27 cellular contexts compared by ENCODE assay signal in the genomic region with DNA sequence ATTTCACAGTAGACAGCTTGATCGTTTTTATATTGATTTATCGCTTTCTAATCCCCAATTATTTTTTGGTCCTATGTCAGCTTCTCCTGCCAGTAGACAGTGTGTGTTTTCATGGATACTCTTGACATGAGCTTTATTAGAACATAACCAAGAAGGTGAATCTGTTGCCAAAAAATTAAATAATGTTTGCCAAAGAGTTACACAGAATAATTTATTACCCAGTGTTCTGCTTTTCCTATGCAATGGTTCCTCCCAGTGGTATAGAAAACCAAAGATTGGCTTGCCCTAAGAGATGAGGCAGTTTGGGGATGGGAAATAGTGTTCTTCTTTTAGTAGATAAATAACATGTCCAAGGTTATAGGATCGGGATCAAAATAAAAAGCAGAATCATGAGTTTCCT.
"Had no signal": no experiment of that assay in that cellular context is flagged by ENCODE, and none has a peak within 500 bp of the region (broad histone marks: within the 10 kb centered on the region; RNA-seq: fewer than 3 reads in every experiment).

No MANE protein-coding gene starts in this region.

- H3K27ac Mint-ChIP-seq: activated CD4-positive, alpha-beta T cell treated with anti-CD3 and anti-CD28 coated beads, Interleukin-2, amount 10 ng/mL, durations not matched to agents 24 days and 14 days; activated CD8-positive, alpha-beta T cell treated with anti-CD3 and anti-CD28 coated beads for 36 hours; activated naive CD4-positive, alpha-beta T cell treated with anti-CD3 and anti-CD28 coated beads, Interleukin-2, amount 50 U/mL, for 24 hours; activated naive CD8-positive, alpha-beta T cell treated with anti-CD3 and anti-CD28 coated beads, Interleukin-2, amount 10 ng/mL, durations not matched to agents 7 days and 5 days; activated T-cell treated with anti-CD3 and anti-CD28 coated beads, Interleukin-2, amount 50 U/mL, for 72 hours had no signal

- DNase-seq: activated CD4-positive, alpha-beta T cell treated with anti-CD3 and anti-CD28 coated beads, Interleukin-2, amount 10 ng/mL, durations not matched to agents 24 days and 14 days; activated CD4-positive, alpha-beta T cell treated with anti-CD3 and anti-CD28 coated beads, Interleukin-2, amount 50 U/mL, for 4 hours; activated CD8-positive, alpha-beta T cell treated with anti-CD3 and anti-CD28 coated beads for 36 hours; activated effector memory CD4-positive, alpha-beta T cell treated with anti-CD3 and anti-CD28 coated beads, Interleukin-2, amount 50 U/mL, for 16 hours; activated naive CD4-positive, alpha-beta T cell; activated naive CD8-positive, alpha-beta T cell treated with anti-CD3 and anti-CD28 coated beads, Interleukin-2, amount 10 ng/mL, durations not matched to agents 7 days and 5 days; activated T-cell treated with anti-CD3 and anti-CD28 coated beads, Interleukin-2, amount 50 U/mL, for 1 hour; activated T-cell treated with anti-CD3 and anti-CD28 coated beads, Interleukin-2, amount 50 U/mL, for 72 hours; body of pancreas; KG1; NCI-H1092 treated with DMSO at 0.1 percent for 48 hours; NCI-H1417; NCI-H146; NCI-H187; NCI-H2029 treated with DMSO at 0.1 percent for 48 hours; NCI-H2171 treated with DMSO at 0.1 percent for 48 hours; NCI-H2227 treated with DMSO at 0.1 percent for 48 hours; NCI-H524; PC-9; Right ventricle myocardium superior; SW 1271; T-helper 1 cell; T-helper 2 cell; T-helper 9 cell had no signal

- H3K27ac ChIP-seq: body of pancreas, breast epithelium, PC-9 had no signal

- H3K9me3 ChIP-seq: body of pancreas, breast epithelium had no signal

- H3K4me3 Mint-ChIP-seq: activated CD4-positive, alpha-beta T cell treated with anti-CD3 and anti-CD28 coated beads, Interleukin-2, amount 10 ng/mL, durations not matched to agents 24 days and 14 days; activated CD8-positive, alpha-beta T cell treated with anti-CD3 and anti-CD28 coated beads for 36 hours; activated naive CD4-positive, alpha-beta T cell treated with anti-CD3 and anti-CD28 coated beads, Interleukin-2, amount 50 U/mL, for 24 hours; activated naive CD8-positive, alpha-beta T cell treated with anti-CD3 and anti-CD28 coated beads, Interleukin-2, amount 10 ng/mL, durations not matched to agents 7 days and 5 days; activated T-cell treated with anti-CD3 and anti-CD28 coated beads, Interleukin-2, amount 50 U/mL, for 72 hours; activated T-helper 17 cell treated with anti-CD3 and anti-CD28 coated beads, Interleukin-2, amount 50 U/mL, for 72 hours had no signal

- ATAC-seq: activated CD8-positive, alpha-beta T cell treated with anti-CD3 and anti-CD28 coated beads for 36 hours; activated T-cell treated with anti-CD3 and anti-CD28 coated beads, Interleukin-2, amount 50 U/mL, for 72 hours; activated T-helper 17 cell treated with anti-CD3 and anti-CD28 coated beads, Interleukin-2, amount 50 U/mL, for 72 hours; body of pancreas had no signal

- H3K36me3 Mint-ChIP-seq: activated naive CD4-positive, alpha-beta T cell treated with anti-CD3 and anti-CD28 coated beads, Interleukin-2, amount 50 U/mL, for 24 hours; activated naive CD8-positive, alpha-beta T cell treated with anti-CD3 and anti-CD28 coated beads, Interleukin-2, amount 10 ng/mL, durations not matched to agents 7 days and 5 days had no signal

- H3K9me3 Mint-ChIP-seq: activated CD4-positive, alpha-beta T cell treated with anti-CD3 and anti-CD28 coated beads, Interleukin-2, amount 10 ng/mL, durations not matched to agents 24 days and 14 days; activated CD8-positive, alpha-beta T cell treated with anti-CD3 and anti-CD28 coated beads for 36 hours; activated naive CD4-positive, alpha-beta T cell treated with anti-CD3 and anti-CD28 coated beads, Interleukin-2, amount 50 U/mL, for 24 hours; activated naive CD8-positive, alpha-beta T cell treated with anti-CD3 and anti-CD28 coated beads, Interleukin-2, amount 10 ng/mL, durations not matched to agents 7 days and 5 days; activated T-cell treated with anti-CD3 and anti-CD28 coated beads, Interleukin-2, amount 50 U/mL, for 72 hours; activated T-helper 17 cell treated with anti-CD3 and anti-CD28 coated beads, Interleukin-2, amount 50 U/mL, for 72 hours had no signal

- H3K4me1 Mint-ChIP-seq: activated naive CD4-positive, alpha-beta T cell treated with anti-CD3 and anti-CD28 coated beads, Interleukin-2, amount 50 U/mL, for 24 hours; activated naive CD8-positive, alpha-beta T cell treated with anti-CD3 and anti-CD28 coated beads, Interleukin-2, amount 10 ng/mL, durations not matched to agents 7 days and 5 days; activated T-helper 17 cell treated with anti-CD3 and anti-CD28 coated beads, Interleukin-2, amount 50 U/mL, for 72 hours had no signal

- H3K4me3 ChIP-seq: body of pancreas, breast epithelium, PC-9 had no signal

- H3K4me1 ChIP-seq: breast epithelium had no signal

- H3K27me3 Mint-ChIP-seq: activated CD4-positive, alpha-beta T cell treated with anti-CD3 and anti-CD28 coated beads, Interleukin-2, amount 10 ng/mL, durations not matched to agents 24 days and 14 days; activated CD8-positive, alpha-beta T cell treated with anti-CD3 and anti-CD28 coated beads for 36 hours; activated naive CD4-positive, alpha-beta T cell treated with anti-CD3 and anti-CD28 coated beads, Interleukin-2, amount 50 U/mL, for 24 hours; activated T-helper 17 cell treated with anti-CD3 and anti-CD28 coated beads, Interleukin-2, amount 50 U/mL, for 72 hours had no signal

- H3K27me3 ChIP-seq: body of pancreas, breast epithelium had no signal

- H3K36me3 ChIP-seq: breast epithelium had no signal
